Comparison of ENCODE assay signal across 8 cellular contexts in genomic region chr10:102450374-102451104, GRCh38. TPM values are rescaled to one million over a fixed set of nuclear protein-coding genes. Genes with fewer than 3 reads are reported as not detected.
DNase-seq lines count a peak whose midpoint lies in the region; ATAC-seq and TF ChIP-seq lines count a peak whose summit lies in the region.

No MANE protein-coding gene starts in this region.

- peaks cover 15% of the 10 kb centered on the region for H3K27me3 Mint-ChIP-seq in neural progenitor cell (ENCODE audit: insufficient read depth, low read depth)

- H2AFZ ChIP-seq in Karpas-422 (ENCODE audit: low read length) (no peak overlapping the region; the same call in 1 of the 2 replicates), neural progenitor cell (replicated peaks) (peak overlapping the region; percentile 69)

- H3K9me3 ChIP-seq in Karpas-422 (ENCODE audit: low read length) = no peaks in the 10 kb centered on the region
- H3K9me3 ChIP-seq in neural progenitor cell (ENCODE audit: low read depth) = no peaks in the 10 kb centered on the region
- H3K9me3 ChIP-seq in stomach smooth muscle (ENCODE audit: control insufficient read depth in 2 of 2, low read length in 2 of 2) = no peaks in the 10 kb centered on the region

- H3K79me2 ChIP-seq in Karpas-422 (ENCODE audit: low read length) (peaks cover 15% of the 10 kb centered on the region), neural progenitor cell (ENCODE audit: low read depth) (no peaks in the 10 kb centered on the region)

- no peaks in the 10 kb centered on the region for H4K20me1 ChIP-seq in Karpas-422 (ENCODE audit: insufficient read depth, low read depth, low read length)
- H4K20me1 ChIP-seq in neural progenitor cell (ENCODE audit: low read depth) = peaks cover 18% of the 10 kb centered on the region

- peak; percentile 75 for ATAC-seq in GM21825 (IDR thresholded peaks at IDR 0.05; ENCODE audit: unreplicated experiment)
- ATAC-seq in foreskin keratinocyte = peak; percentile 76

- peak overlapping the region; percentile 90 for H3K9ac ChIP-seq in Karpas-422 (ENCODE audit: low read length)
- H3K9ac ChIP-seq in neural progenitor cell = no peak overlapping the region
- H3K9ac ChIP-seq in stomach smooth muscle (ENCODE audit: low read length in 2 of 2) = peak overlapping the region; percentile 79 to 83

- H3K9me2 ChIP-seq in Karpas-422 (replicated peaks; ENCODE audit: insufficient read depth, low read length) = no peaks in the 10 kb centered on the region

- H3K27ac ChIP-seq in Karpas-422 (ENCODE audit: low read length) (peak overlapping the region; percentile 74), foreskin keratinocyte (peak overlapping the region; percentile 44), neural progenitor cell (no peak overlapping the region), stomach smooth muscle (ENCODE audit: low read length) (peak overlapping the region; percentile 60)

- TF ChIP-seq POLR2A in Raji (IDR thresholded peaks at IDR 0.05; ENCODE audit: insufficient read depth, low read depth, low read length) = peak; percentile 80

- H3K9me3 Mint-ChIP-seq in neural progenitor cell = no peaks in the 10 kb centered on the region

- peak; percentile 40 for TF ChIP-seq CTCF in foreskin keratinocyte (conservative IDR thresholded peaks at IDR 0.05)
- no peak for TF ChIP-seq CTCF in neural progenitor cell (IDR thresholded peaks at IDR 0.05)

- no peaks in the 10 kb centered on the region for H3K27me3 ChIP-seq in Karpas-422 (ENCODE audit: low read length)
- H3K27me3 ChIP-seq in foreskin keratinocyte = no peaks in the 10 kb centered on the region
- H3K27me3 ChIP-seq in neural progenitor cell = peaks cover 9% of the 10 kb centered on the region
- no peaks in the 10 kb centered on the region for H3K27me3 ChIP-seq in stomach smooth muscle (ENCODE audit: control insufficient read depth in 1 of 2, insufficient read depth in 2 of 2, low read length in 2 of 2)

- no peaks in the 10 kb centered on the region for H3K36me3 ChIP-seq in Karpas-422 (ENCODE audit: insufficient read depth, low read length)
- H3K36me3 ChIP-seq in neural progenitor cell = no peaks in the 10 kb centered on the region
- H3K36me3 ChIP-seq in stomach smooth muscle (ENCODE audit: control insufficient read depth in 2 of 2, insufficient read depth in 2 of 2, low read length in 2 of 2) = no peaks in the 10 kb centered on the region

- peak overlapping the region; percentile 91 for H3K4me3 Mint-ChIP-seq in neural progenitor cell

- peaks cover 30% of the 10 kb centered on the region for H3K4me1 Mint-ChIP-seq in neural progenitor cell

- H3K4me1 ChIP-seq in Karpas-422 (ENCODE audit: low read length) (peaks cover 44% of the 10 kb centered on the region), foreskin keratinocyte (no peaks in the 10 kb centered on the region), neural progenitor cell (peaks cover 29% of the 10 kb centered on the region), stomach smooth muscle (ENCODE audit: control insufficient read depth, insufficient read depth, low read length) (peaks cover 13% of the 10 kb centered on the region)

- peaks cover 57% of the 10 kb centered on the region for H3F3A ChIP-seq in neural progenitor cell (ENCODE audit: low read depth)

- H3K36me3 Mint-ChIP-seq in neural progenitor cell = peaks cover 2% of the 10 kb centered on the region

- H3K4me2 ChIP-seq in Karpas-422 (ENCODE audit: low read depth, low read length, poor library complexity, severe bottlenecking) = peak overlapping the region; percentile 79
- peak overlapping the region; percentile 83 for H3K4me2 ChIP-seq in neural progenitor cell

- peak; percentile 83 for DNase-seq in EH (ENCODE audit: low read depth)
- peak; percentile 92 for DNase-seq in Karpas-422
- DNase-seq in activated effector memory CD4-positive, alpha-beta T cell treated with anti-CD3 and anti-CD28 coated beads, Interleukin-2, amount 50 U/mL, for 16 hours = peak; percentile 94
- peak; percentile 55 to 68 for DNase-seq in foreskin keratinocyte
- DNase-seq in neural progenitor cell (ENCODE audit: low spot score) = peak; percentile 82

- H3K27ac Mint-ChIP-seq in neural progenitor cell = peak overlapping the region; percentile 44

- H3K4me3 ChIP-seq in Karpas-422 (ENCODE audit: low read length) (peak overlapping the region; percentile 85), neural progenitor cell (peak overlapping the region; percentile 82), stomach smooth muscle (ENCODE audit: low read length in 2 of 2) (peak overlapping the region; percentile 87 to 95)

RNA-seq across cellular contexts. Expression of gene C10orf95, which starts 0.8 kb away (rescaled TPM):
- 0.78 TPM in 1 of 2 replicates, not detected in the other for total RNA-seq in Karpas-422 (2014; rRNA removed; shearing (Covaris generic); ENCODE audit: low replicate concordance)
- total RNA-seq in foreskin keratinocyte = 0.48 and 0.49 TPM in 2 replicates
- 0.67 and 0.78 TPM in 2 replicates for polyA plus RNA-seq in foreskin keratinocyte
- not detected in 2 replicates for total RNA-seq in neural progenitor cell (ENCODE audit: low replicate concordance)

RNA-seq across cellular contexts. Expression of gene CUEDC2, which starts 18.2 kb away (rescaled TPM):
- total RNA-seq in Karpas-422 (2014; rRNA removed; shearing (Covaris generic); ENCODE audit: low replicate concordance) = 27.1 and 34.1 TPM in 2 replicates
- total RNA-seq in foreskin keratinocyte (55.1 and 61.7 TPM in 2 replicates), neural progenitor cell (ENCODE audit: low replicate concordance) (64.0 and 97.4 TPM in 2 replicates)
- polyA plus RNA-seq in foreskin keratinocyte = 106 and 109 TPM in 2 replicates

RNA-seq across cellular contexts. Expression of gene FBXL15, which starts 29.9 kb away (rescaled TPM):
- total RNA-seq in Karpas-422 (2014; rRNA removed; shearing (Covaris generic); ENCODE audit: low replicate concordance) = 2.4 and 3.6 TPM in 2 replicates
- total RNA-seq in foreskin keratinocyte (5.5 and 5.9 TPM in 2 replicates), neural progenitor cell (ENCODE audit: low replicate concordance) (4.4 and 12.2 TPM in 2 replicates)
- 7.6 and 8.5 TPM in 2 replicates for polyA plus RNA-seq in foreskin keratinocyte

RNA-seq across cellular contexts. Expression of gene PSD, which starts 32.0 kb away (rescaled TPM):
- 0.19 and 0.61 TPM in 2 replicates for total RNA-seq in Karpas-422 (2014; rRNA removed; shearing (Covaris generic); ENCODE audit: low replicate concordance)
- total RNA-seq in foreskin keratinocyte (0.14 and 0.24 TPM in 2 replicates), neural progenitor cell (ENCODE audit: low replicate concordance) (0.09 and 2.8 TPM in 2 replicates)
- 0.09 and 0.15 TPM in 2 replicates for polyA plus RNA-seq in foreskin keratinocyte

RNA-seq across cellular contexts. Expression of gene ACTR1A, which starts 52.0 kb away (rescaled TPM):
- 69.8 and 83.7 TPM in 2 replicates for total RNA-seq in Karpas-422 (2014; rRNA removed; shearing (Covaris generic); ENCODE audit: low replicate concordance)
- total RNA-seq in foreskin keratinocyte = 132 and 133 TPM in 2 replicates
- polyA plus RNA-seq in foreskin keratinocyte = 114 and 119 TPM in 2 replicates
- total RNA-seq in neural progenitor cell (ENCODE audit: low replicate concordance) = 86.9 and 133 TPM in 2 replicates
